1 cellular context compared by ENCODE assay signal in genomic region chr19:3608079-3608641, GRCh38.
TF ChIP-seq lines count a peak whose summit lies in the region.

No MANE protein-coding gene starts in this region.

TF ChIP-seq in endothelial cell of umbilical vein, 7 proteins besides CTCF, POLR2A, EP300 and RAD21:
- TF ChIP-seq MAX (IDR thresholded peaks at IDR 0.05; ENCODE audit: insufficient read depth, insufficient read length) (no peak), POLR2AphosphoS5 (IDR thresholded peaks at IDR 0.05; ENCODE audit: insufficient read depth, low read depth, low read length) (no peak), FOS (IDR thresholded peaks at IDR 0.05; ENCODE audit: borderline replicate concordance, insufficient read depth, low read length) (no peak), JUN (IDR thresholded peaks at IDR 0.05; ENCODE audit: borderline replicate concordance, insufficient read depth, insufficient read length, low read depth) (no peak), MYC (IDR thresholded peaks at IDR 0.05; ENCODE audit: low read depth, low read length) (no peak), EZH2 (IDR thresholded peaks at IDR 0.05; ENCODE audit: borderline replicate concordance, low read depth, low read length, severe bottlenecking) (no peak), GATA2 (IDR thresholded peaks at IDR 0.05; ENCODE audit: insufficient read depth, insufficient read length, low read depth, low read length) (no peak)
TF ChIP-seq in endothelial cell of umbilical vein: peak in this region for 0.
